In genomic region chr20:10807013-10807412, GRCh38 we compare ENCODE assay signal across 19 cellular contexts.
A peak's percentile ranks its signal among the peaks of the same experiment; 100 is the strongest.
DNase-seq lines count a peak whose midpoint lies in the region; ATAC-seq, FAIRE-seq and TF ChIP-seq lines count a peak whose summit lies in the region.
"Had no signal": no experiment of that assay in that cellular context is flagged by ENCODE, and none has a peak within 500 bp of the region (broad histone marks: within the 10 kb centered on the region; RNA-seq: fewer than 3 reads in every experiment).

No MANE protein-coding gene starts in this region.

- FAIRE-seq in astrocyte (lab: Jason Lieb, UNC), result peak; percentile 23
- FAIRE-seq: A204.1, D721Med, GM18507 had no signal

- H3K9ac ChIP-seq in astrocyte (ENCODE audit: low read length) (no peak overlapping the region), neural progenitor cell (no peak overlapping the region)

- no peak overlapping the region for H2AFZ ChIP-seq in GM23338
- no peak overlapping the region for H2AFZ ChIP-seq in astrocyte (ENCODE audit: low read depth, low read length)
- no peak overlapping the region for H2AFZ ChIP-seq in neural progenitor cell (replicated peaks)

- TF ChIP-seq CTCF in GM23338 (conservative IDR thresholded peaks at IDR 0.05; ENCODE audit: low read depth in 2 of 2) (no peak), astrocyte (IDR thresholded peaks at IDR 0.05; ENCODE audit: insufficient read depth, low read depth, low read length) (no peak), neural progenitor cell (IDR thresholded peaks at IDR 0.05) (no peak)

- H3K4me3 ChIP-seq in GM23338, result no peak overlapping the region
- no peak overlapping the region for H3K4me3 ChIP-seq in astrocyte (ENCODE audit: insufficient read depth, low read depth, low read length)
- H3K4me3 ChIP-seq in neural progenitor cell, result no peak overlapping the region
- H3K4me3 ChIP-seq: HAP-1 had no signal

- H4K20me1 ChIP-seq in GM23338 (replicated peaks; ENCODE audit: insufficient read depth), result no peaks in the 10 kb centered on the region
- H4K20me1 ChIP-seq in astrocyte (ENCODE audit: insufficient read depth, low read length), result no peaks in the 10 kb centered on the region
- H4K20me1 ChIP-seq in neural progenitor cell (ENCODE audit: low read depth), result no peaks in the 10 kb centered on the region

- H3K27me3 Mint-ChIP-seq in GM23338 (ENCODE audit: insufficient read depth, low read depth, poor library complexity) (no peaks in the 10 kb centered on the region), astrocyte (ENCODE audit: low read depth, unreplicated experiment) (no peaks in the 10 kb centered on the region), neural progenitor cell (ENCODE audit: insufficient read depth, low read depth) (no peaks in the 10 kb centered on the region)
- H3K27me3 Mint-ChIP-seq: CD4-positive, alpha-beta T cell had no signal

- H3K9me3 ChIP-seq in astrocyte (ENCODE audit: insufficient read depth, low read depth, low read length), result no peaks in the 10 kb centered on the region
- H3K9me3 ChIP-seq in neural progenitor cell (ENCODE audit: low read depth), result no peaks in the 10 kb centered on the region
- H3K9me3 ChIP-seq: BE2C, Caco-2, HAP-1 had no signal

- no peaks in the 10 kb centered on the region for H3K9me3 Mint-ChIP-seq in GM23338
- peaks cover 4% of the 10 kb centered on the region for H3K9me3 Mint-ChIP-seq in astrocyte (ENCODE audit: unreplicated experiment)
- peaks cover 6% of the 10 kb centered on the region for H3K9me3 Mint-ChIP-seq in neural progenitor cell
- H3K9me3 Mint-ChIP-seq: CD4-positive, alpha-beta T cell had no signal

- ATAC-seq in GM23338 (peak; percentile 69), HG03460 (IDR thresholded peaks at IDR 0.05; ENCODE audit: unreplicated experiment) (no peak)

- H3K27me3 ChIP-seq in GM23338 (ENCODE audit: insufficient read depth) (no peaks in the 10 kb centered on the region), astrocyte (ENCODE audit: insufficient read depth, low read length) (no peaks in the 10 kb centered on the region), neural progenitor cell (no peaks in the 10 kb centered on the region)

- H3K9me2 ChIP-seq in GM23338 (ENCODE audit: insufficient read depth), result peaks cover 21% of the 10 kb centered on the region

- H3K4me1 ChIP-seq in GM23338 (ENCODE audit: insufficient read depth) (peaks cover 8% of the 10 kb centered on the region), astrocyte (ENCODE audit: insufficient read depth, low read length) (no peaks in the 10 kb centered on the region), neural progenitor cell (peaks cover 13% of the 10 kb centered on the region)
- H3K4me1 ChIP-seq: BE2C, Caco-2, HAP-1 had no signal

- H3K27ac Mint-ChIP-seq in GM23338 (no peak overlapping the region), astrocyte (ENCODE audit: unreplicated experiment) (no peak overlapping the region), neural progenitor cell (no peak overlapping the region)
- H3K27ac Mint-ChIP-seq: CD4-positive, alpha-beta T cell had no signal

- H3K27ac ChIP-seq in GM23338 (ENCODE audit: low read depth) (no peak overlapping the region), astrocyte (ENCODE audit: low read depth, low read length) (no peak overlapping the region), neural progenitor cell (no peak overlapping the region)
- H3K27ac ChIP-seq: C4-2B, HL-60 had no signal

- H3K36me3 Mint-ChIP-seq in GM23338 (ENCODE audit: low read depth), result no peaks in the 10 kb centered on the region
- no peaks in the 10 kb centered on the region for H3K36me3 Mint-ChIP-seq in astrocyte (ENCODE audit: low read depth, unreplicated experiment)
- no peaks in the 10 kb centered on the region for H3K36me3 Mint-ChIP-seq in neural progenitor cell

- H3K4me3 Mint-ChIP-seq in GM23338 (no peak overlapping the region), astrocyte (ENCODE audit: unreplicated experiment) (no peak overlapping the region), neural progenitor cell (no peak overlapping the region)
- H3K4me3 Mint-ChIP-seq: CD4-positive, alpha-beta T cell had no signal

- peaks cover 9% of the 10 kb centered on the region; the same call in 2 of the 3 replicates for H3K4me1 Mint-ChIP-seq in GM23338
- H3K4me1 Mint-ChIP-seq in astrocyte (ENCODE audit: low read depth, unreplicated experiment), result peaks cover 4% of the 10 kb centered on the region
- peaks cover 6% of the 10 kb centered on the region for H3K4me1 Mint-ChIP-seq in neural progenitor cell

- DNase-seq in GM23338 (ENCODE audit: low spot score), result peak; percentile 41
- DNase-seq in astrocyte (ENCODE audit: low read depth), result no peak
- DNase-seq in iPS-NIHi11 (ENCODE audit: low spot score), result peak; percentile 15
- peak; percentile 20 for DNase-seq in neural progenitor cell (ENCODE audit: low spot score)
- no peak for DNase-seq in NOMO-1 (lab: John Stamatoyannopoulos, UW; ENCODE audit: unreplicated experiment in 2 of 2)
- no peak for DNase-seq in cerebellum (ENCODE audit: low spot score)
- DNase-seq: ACHN; BE2C; Caco-2; CD4-positive, alpha-beta T cell; DMS79; GDM1 had no signal

- H3K36me3 ChIP-seq in GM23338 (ENCODE audit: insufficient read depth), result no peaks in the 10 kb centered on the region
- no peaks in the 10 kb centered on the region for H3K36me3 ChIP-seq in astrocyte (ENCODE audit: insufficient read depth, low read length)
- no peaks in the 10 kb centered on the region for H3K36me3 ChIP-seq in neural progenitor cell
- H3K36me3 ChIP-seq: BE2C, HAP-1 had no signal

- H3K79me2 ChIP-seq in GM23338 (replicated peaks; ENCODE audit: insufficient read depth) (no peaks in the 10 kb centered on the region), astrocyte (ENCODE audit: insufficient read depth, low read length) (no peaks in the 10 kb centered on the region), neural progenitor cell (ENCODE audit: low read depth) (no peaks in the 10 kb centered on the region)

- H3K4me2 ChIP-seq in GM23338 (0 out of 2 replicates have a peak overlapping the region, but pooled peaks have one; percentile 24), astrocyte (ENCODE audit: low read length) (no peak overlapping the region), neural progenitor cell (no peak overlapping the region)

- H3F3A ChIP-seq in GM23338 (replicated peaks; ENCODE audit: low read depth) (no peaks in the 10 kb centered on the region), neural progenitor cell (ENCODE audit: low read depth) (no peaks in the 10 kb centered on the region)

TF ChIP-seq in GM23338, 12 proteins besides CTCF, POLR2A, EP300 and RAD21 (continues in another document):
- no peak for TF ChIP-seq JUNB (IDR thresholded peaks at IDR 0.05; ENCODE audit: unreplicated experiment)
- TF ChIP-seq, protein P1, sequence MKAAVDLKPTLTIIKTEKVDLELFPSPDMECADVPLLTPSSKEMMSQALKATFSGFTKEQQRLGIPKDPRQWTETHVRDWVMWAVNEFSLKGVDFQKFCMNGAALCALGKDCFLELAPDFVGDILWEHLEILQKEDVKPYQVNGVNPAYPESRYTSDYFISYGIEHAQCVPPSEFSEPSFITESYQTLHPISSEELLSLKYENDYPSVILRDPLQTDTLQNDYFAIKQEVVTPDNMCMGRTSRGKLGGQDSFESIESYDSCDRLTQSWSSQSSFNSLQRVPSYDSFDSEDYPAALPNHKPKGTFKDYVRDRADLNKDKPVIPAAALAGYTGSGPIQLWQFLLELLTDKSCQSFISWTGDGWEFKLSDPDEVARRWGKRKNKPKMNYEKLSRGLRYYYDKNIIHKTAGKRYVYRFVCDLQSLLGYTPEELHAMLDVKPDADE (IDR thresholded peaks at IDR 0.05), result no peak
- no peak for TF ChIP-seq ZNF114 (CRISPR knock-in tag; IDR thresholded peaks at IDR 0.05)
- TF ChIP-seq, protein P2, sequence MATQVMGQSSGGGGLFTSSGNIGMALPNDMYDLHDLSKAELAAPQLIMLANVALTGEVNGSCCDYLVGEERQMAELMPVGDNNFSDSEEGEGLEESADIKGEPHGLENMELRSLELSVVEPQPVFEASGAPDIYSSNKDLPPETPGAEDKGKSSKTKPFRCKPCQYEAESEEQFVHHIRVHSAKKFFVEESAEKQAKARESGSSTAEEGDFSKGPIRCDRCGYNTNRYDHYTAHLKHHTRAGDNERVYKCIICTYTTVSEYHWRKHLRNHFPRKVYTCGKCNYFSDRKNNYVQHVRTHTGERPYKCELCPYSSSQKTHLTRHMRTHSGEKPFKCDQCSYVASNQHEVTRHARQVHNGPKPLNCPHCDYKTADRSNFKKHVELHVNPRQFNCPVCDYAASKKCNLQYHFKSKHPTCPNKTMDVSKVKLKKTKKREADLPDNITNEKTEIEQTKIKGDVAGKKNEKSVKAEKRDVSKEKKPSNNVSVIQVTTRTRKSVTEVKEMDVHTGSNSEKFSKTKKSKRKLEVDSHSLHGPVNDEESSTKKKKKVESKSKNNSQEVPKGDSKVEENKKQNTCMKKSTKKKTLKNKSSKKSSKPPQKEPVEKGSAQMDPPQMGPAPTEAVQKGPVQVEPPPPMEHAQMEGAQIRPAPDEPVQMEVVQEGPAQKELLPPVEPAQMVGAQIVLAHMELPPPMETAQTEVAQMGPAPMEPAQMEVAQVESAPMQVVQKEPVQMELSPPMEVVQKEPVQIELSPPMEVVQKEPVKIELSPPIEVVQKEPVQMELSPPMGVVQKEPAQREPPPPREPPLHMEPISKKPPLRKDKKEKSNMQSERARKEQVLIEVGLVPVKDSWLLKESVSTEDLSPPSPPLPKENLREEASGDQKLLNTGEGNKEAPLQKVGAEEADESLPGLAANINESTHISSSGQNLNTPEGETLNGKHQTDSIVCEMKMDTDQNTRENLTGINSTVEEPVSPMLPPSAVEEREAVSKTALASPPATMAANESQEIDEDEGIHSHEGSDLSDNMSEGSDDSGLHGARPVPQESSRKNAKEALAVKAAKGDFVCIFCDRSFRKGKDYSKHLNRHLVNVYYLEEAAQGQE (IDR thresholded peaks at IDR 0.05; ENCODE audit: unreplicated experiment), result no peak
- TF ChIP-seq ZNF331 (CRISPR knock-in tag; IDR thresholded peaks at IDR 0.05; ENCODE audit: low read depth), result no peak
- no peak for TF ChIP-seq CREB1 (CRISPR knock-in tag; IDR thresholded peaks at IDR 0.05; ENCODE audit: low read depth)
- no peak for TF ChIP-seq STAT1 (IDR thresholded peaks at IDR 0.05; ENCODE audit: unreplicated experiment)
- no peak for TF ChIP-seq POLR2AphosphoS5 (IDR thresholded peaks at IDR 0.05; ENCODE audit: low read depth)
- TF ChIP-seq EZH2 (IDR thresholded peaks at IDR 0.05; ENCODE audit: low read depth, unreplicated experiment), result no peak
- no peak for TF ChIP-seq EZH2phosphoT487 (IDR thresholded peaks at IDR 0.05; ENCODE audit: unreplicated experiment)
- no peak for TF ChIP-seq NANOG (IDR thresholded peaks at IDR 0.05; ENCODE audit: borderline replicate concordance)

Comparison
In these comparisons a context has a peak if more than half of its experiments do, and no peak if none do; other contexts are left out.
1. DNase-seq: peak in GM23338 (single experiment), iPS-NIHi11 (single experiment) and neural progenitor cell (single experiment); none in astrocyte (single experiment), NOMO-1 (0 of 2) and cerebellum (single experiment).